Comparison of ENCODE assay signal across 2 cellular contexts in genomic region chr9:135087899-135088347, GRCh38.
TF ChIP-seq lines count a peak whose summit lies in the region.

No MANE protein-coding gene starts in this region.

TF ChIP-seq in SK-N-SH, 30 proteins besides CTCF, POLR2A, EP300 and RAD21 (continued from another document):
- no peak for TF ChIP-seq MEF2A (IDR thresholded peaks at IDR 0.05; ENCODE audit: borderline replicate concordance, low read depth)
- TF ChIP-seq REST (IDR thresholded peaks at IDR 0.05; ENCODE audit: low read depth, low read length) = no peak
- TF ChIP-seq USF1 (IDR thresholded peaks at IDR 0.05; ENCODE audit: borderline replicate concordance, low read depth) = no peak
- no peak for TF ChIP-seq NFIC (IDR thresholded peaks at IDR 0.05; ENCODE audit: borderline replicate concordance)
- TF ChIP-seq SIN3A (IDR thresholded peaks at IDR 0.05; ENCODE audit: borderline replicate concordance, low read depth, low read length) = no peak
- no peak for TF ChIP-seq MXI1 (IDR thresholded peaks at IDR 0.05; ENCODE audit: low read depth, low read length)
- TF ChIP-seq RFX5 (IDR thresholded peaks at IDR 0.05; ENCODE audit: low read length) = no peak
- no peak for TF ChIP-seq IRF3 (IDR thresholded peaks at IDR 0.05; ENCODE audit: low read depth, low read length)
- no peak for TF ChIP-seq USF2 (IDR thresholded peaks at IDR 0.05; ENCODE audit: borderline replicate concordance, low read depth, low read length)
- TF ChIP-seq GATA2 (CRISPR knock-in tag; IDR thresholded peaks at IDR 0.05) = no peak

TF ChIP-seq in SK-N-SH treated with all-trans-retinoic acid at 6 μM for 48 hours, 23 proteins besides CTCF, POLR2A, EP300 and RAD21 (continued from another document):
- TF ChIP-seq CSRNP3 (CRISPR knock-in tag; IDR thresholded peaks at IDR 0.05) (no peak), ISL1 (CRISPR knock-in tag; IDR thresholded peaks at IDR 0.05) (no peak), SNAI2 (CRISPR knock-in tag; IDR thresholded peaks at IDR 0.05) (no peak), ESRRG (CRISPR knock-in tag; IDR thresholded peaks at IDR 0.05) (no peak), ZNF8 (CRISPR knock-in tag; IDR thresholded peaks at IDR 0.05) (no peak), GLIS3 (CRISPR knock-in tag; IDR thresholded peaks at IDR 0.05) (no peak), RARB (CRISPR knock-in tag; IDR thresholded peaks at IDR 0.05) (no peak), ZNF70 (CRISPR knock-in tag; IDR thresholded peaks at IDR 0.05) (no peak), TSHZ2 (CRISPR knock-in tag; IDR thresholded peaks at IDR 0.05) (no peak), CSDC2 (CRISPR knock-in tag; IDR thresholded peaks at IDR 0.05) (no peak), ZC3H10 (CRISPR knock-in tag; IDR thresholded peaks at IDR 0.05) (no peak), ZNF565 (CRISPR knock-in tag; conservative IDR thresholded peaks at IDR 0.05; ENCODE audit: low read depth) (no peak)
